Comparison of ENCODE assay signal across 9 cellular contexts in the genomic region with DNA sequence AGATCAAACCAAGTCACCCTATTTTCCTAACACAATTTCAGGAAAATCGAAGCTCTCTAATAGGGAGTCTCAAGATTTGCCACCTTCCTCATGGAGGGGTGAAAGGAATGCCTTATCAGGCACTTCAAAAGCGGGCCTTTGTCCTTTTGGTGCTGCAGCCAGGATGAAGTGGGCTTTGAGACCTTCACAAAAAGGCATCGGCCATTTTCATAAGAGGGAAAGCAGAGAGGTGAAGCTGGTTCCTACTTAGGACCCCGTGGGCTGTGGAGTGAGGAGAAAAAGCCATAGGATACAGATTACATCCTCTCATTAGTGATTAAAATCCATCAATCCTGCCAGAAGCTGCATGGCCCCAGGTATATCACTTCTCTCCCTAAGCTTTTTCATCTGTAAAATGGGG. TPM values are rescaled to one million over a fixed set of nuclear protein-coding genes. Genes with fewer than 3 reads are reported as not detected.
DNase-seq lines count a peak whose midpoint lies in the region; ATAC-seq and TF ChIP-seq lines count a peak whose summit lies in the region.
"Had no signal": no experiment of that assay in that cellular context is flagged by ENCODE, and none has a peak within 500 bp of the region (broad histone marks: within the 10 kb centered on the region; RNA-seq: fewer than 3 reads in every experiment).

No MANE protein-coding gene starts in this region.

- DNase-seq in activated CD8-positive, alpha-beta memory T cell treated with anti-CD3 and anti-CD28 coated beads, Interleukin-2, amount 50 U/mL, for 48 hours = peak; percentile 48
- DNase-seq in activated CD8-positive, alpha-beta memory T cell treated with anti-CD3 and anti-CD28 coated beads, Interleukin-2, amount 50 U/mL, for 4 hours = no peak
- no peak for DNase-seq in activated naive CD8-positive, alpha-beta T cell treated with anti-CD3 and anti-CD28 coated beads, Interleukin-2, amount 10 ng/mL, durations not matched to agents 7 days and 5 days
- DNase-seq in left lung (no peak), NCI-H2196 (lab: John Stamatoyannopoulos, UW; ENCODE audit: unreplicated experiment) (no peak), AML-193 (lab: John Stamatoyannopoulos, UW) (no peak), mesenteric fat pad (ENCODE audit: low spot score) (no peak)
- DNase-seq: DMS53 had no signal

- POLR2A ChIA-PET in activated naive CD8-positive, alpha-beta T cell treated with anti-CD3 and anti-CD28 coated beads, Interleukin-2, amount 10 ng/mL, durations not matched to agents 7 days and 5 days (lab: Charles Lee) = interaction anchor here (0.7 to 4.9 kb wide), 14 partner anchors 26 to 165 kb away, joined by 3 to 67 read pairs (median 3); partner anchors contain the start of genes JADE2 and UBE2B

- H3K9me3 ChIP-seq in left lung = no peaks in the 10 kb centered on the region
- no peaks in the 10 kb centered on the region for H3K9me3 ChIP-seq in thymus (ENCODE audit: control insufficient read depth)

- no peaks in the 10 kb centered on the region for H3K27me3 Mint-ChIP-seq in activated naive CD8-positive, alpha-beta T cell treated with anti-CD3 and anti-CD28 coated beads, Interleukin-2, amount 10 ng/mL, durations not matched to agents 7 days and 5 days

- H3K4me1 ChIP-seq in left lung (peaks cover 15 to 32% of the 10 kb centered on the region in 2 donors), thymus (ENCODE audit: control insufficient read depth, insufficient read depth, low read length) (peaks cover 11% of the 10 kb centered on the region)

- peak overlapping the region; percentile 93 for H3K4me3 Mint-ChIP-seq in activated naive CD8-positive, alpha-beta T cell treated with anti-CD3 and anti-CD28 coated beads, Interleukin-2, amount 10 ng/mL, durations not matched to agents 7 days and 5 days

- peaks cover 4% of the 10 kb centered on the region for H3K36me3 Mint-ChIP-seq in activated naive CD8-positive, alpha-beta T cell treated with anti-CD3 and anti-CD28 coated beads, Interleukin-2, amount 10 ng/mL, durations not matched to agents 7 days and 5 days

- peak overlapping the region; percentile 84 to 89 for H3K4me3 ChIP-seq in left lung
- peak overlapping the region; percentile 67 for H3K4me3 ChIP-seq in thymus (ENCODE audit: low read length)

- ATAC-seq in activated naive CD8-positive, alpha-beta T cell treated with anti-CD3 and anti-CD28 coated beads, Interleukin-2, amount 10 ng/mL, durations not matched to agents 7 days and 5 days (ENCODE audit: low read depth) = no peak
- ATAC-seq in left lung = no peak

- H3K27ac ChIP-seq in left lung (no peak overlapping the region), thymus (ENCODE audit: low read depth) (no peak overlapping the region)

- TF ChIP-seq CTCF in left lung (IDR thresholded peaks at IDR 0.05) = no peak

- peak overlapping the region; percentile 88 for H3K27ac Mint-ChIP-seq in activated naive CD8-positive, alpha-beta T cell treated with anti-CD3 and anti-CD28 coated beads, Interleukin-2, amount 10 ng/mL, durations not matched to agents 7 days and 5 days

- H3K36me3 ChIP-seq in left lung (peaks cover 0 to 11% of the 10 kb centered on the region in 2 donors), thymus (ENCODE audit: control insufficient read depth, insufficient read depth) (peaks cover 10% of the 10 kb centered on the region)

- H3K9me3 Mint-ChIP-seq in activated naive CD8-positive, alpha-beta T cell treated with anti-CD3 and anti-CD28 coated beads, Interleukin-2, amount 10 ng/mL, durations not matched to agents 7 days and 5 days = no peaks in the 10 kb centered on the region

- 77% methylated on average over 4 of the region's 4 CpGs for WGBS in thymus

- no peaks in the 10 kb centered on the region for H3K27me3 ChIP-seq in left lung
- no peaks in the 10 kb centered on the region for H3K27me3 ChIP-seq in thymus (ENCODE audit: control insufficient read depth, insufficient read depth)

- intact Hi-C loops in left lung (cut with DNase I) = loop anchor here in 1 of 2 donors (10.0 kb wide), 1 partner anchor 114 kb away; the partner anchor contains the start of gene JADE2

- H3K4me1 Mint-ChIP-seq in activated naive CD8-positive, alpha-beta T cell treated with anti-CD3 and anti-CD28 coated beads, Interleukin-2, amount 10 ng/mL, durations not matched to agents 7 days and 5 days = peaks cover 26% of the 10 kb centered on the region

RNA-seq across cellular contexts. Expression of gene CDKN2AIPNL, which starts 0.9 kb away (rescaled TPM):
- 10 to 100 TPM; 22.3 to 23.4 TPM for total RNA-seq in activated naive CD8-positive, alpha-beta T cell treated with anti-CD3 and anti-CD28 coated beads, Interleukin-2, amount 10 ng/mL, durations not matched to agents 7 days and 5 days
- total RNA-seq in left lung (10 to 100 TPM; 15.5 to 16.0 TPM), mesenteric fat pad (19.5 TPM)
- 42.1 TPM for polyA plus RNA-seq in thymus

RNA-seq across cellular contexts. Expression of gene UBE2B, which starts 39.5 kb away (rescaled TPM):
- total RNA-seq in activated naive CD8-positive, alpha-beta T cell treated with anti-CD3 and anti-CD28 coated beads, Interleukin-2, amount 10 ng/mL, durations not matched to agents 7 days and 5 days = 100 to 1,000 TPM in 1 of 2 experiments, 10 to 100 TPM in 1; 98.5 to 101 TPM
- total RNA-seq in left lung (100 to 1,000 TPM in 1 of 2 donors, 10 to 100 TPM in 1; 95.9 to 102 TPM), mesenteric fat pad (91.0 TPM)
- polyA plus RNA-seq in thymus = 238 TPM

RNA-seq across cellular contexts. Expression of gene CDKL3, which starts 43.9 kb away (rescaled TPM):
- 1 to 10 TPM; 1.2 to 1.9 TPM for total RNA-seq in activated naive CD8-positive, alpha-beta T cell treated with anti-CD3 and anti-CD28 coated beads, Interleukin-2, amount 10 ng/mL, durations not matched to agents 7 days and 5 days
- total RNA-seq in left lung (1 to 10 TPM; 2.4 to 2.9 TPM), mesenteric fat pad (2.6 TPM)
- 7.1 TPM for polyA plus RNA-seq in thymus
